1 cellular context compared by ENCODE assay signal in genomic region chr14:55604900-55605418, GRCh38.
TF ChIP-seq lines count a peak whose summit lies in the region.

No MANE protein-coding gene starts in this region.

TF ChIP-seq in GM23338, 12 proteins besides CTCF, POLR2A, EP300 and RAD21 (continued from another document):
- TF ChIP-seq ETS1 (IDR thresholded peaks at IDR 0.05), result no peak
- TF ChIP-seq EZH2phosphoT487 (IDR thresholded peaks at IDR 0.05; ENCODE audit: unreplicated experiment), result no peak
- no peak for TF ChIP-seq NANOG (IDR thresholded peaks at IDR 0.05; ENCODE audit: borderline replicate concordance)
